ENCODE assay signal across 8 cellular contexts in the genomic region with DNA sequence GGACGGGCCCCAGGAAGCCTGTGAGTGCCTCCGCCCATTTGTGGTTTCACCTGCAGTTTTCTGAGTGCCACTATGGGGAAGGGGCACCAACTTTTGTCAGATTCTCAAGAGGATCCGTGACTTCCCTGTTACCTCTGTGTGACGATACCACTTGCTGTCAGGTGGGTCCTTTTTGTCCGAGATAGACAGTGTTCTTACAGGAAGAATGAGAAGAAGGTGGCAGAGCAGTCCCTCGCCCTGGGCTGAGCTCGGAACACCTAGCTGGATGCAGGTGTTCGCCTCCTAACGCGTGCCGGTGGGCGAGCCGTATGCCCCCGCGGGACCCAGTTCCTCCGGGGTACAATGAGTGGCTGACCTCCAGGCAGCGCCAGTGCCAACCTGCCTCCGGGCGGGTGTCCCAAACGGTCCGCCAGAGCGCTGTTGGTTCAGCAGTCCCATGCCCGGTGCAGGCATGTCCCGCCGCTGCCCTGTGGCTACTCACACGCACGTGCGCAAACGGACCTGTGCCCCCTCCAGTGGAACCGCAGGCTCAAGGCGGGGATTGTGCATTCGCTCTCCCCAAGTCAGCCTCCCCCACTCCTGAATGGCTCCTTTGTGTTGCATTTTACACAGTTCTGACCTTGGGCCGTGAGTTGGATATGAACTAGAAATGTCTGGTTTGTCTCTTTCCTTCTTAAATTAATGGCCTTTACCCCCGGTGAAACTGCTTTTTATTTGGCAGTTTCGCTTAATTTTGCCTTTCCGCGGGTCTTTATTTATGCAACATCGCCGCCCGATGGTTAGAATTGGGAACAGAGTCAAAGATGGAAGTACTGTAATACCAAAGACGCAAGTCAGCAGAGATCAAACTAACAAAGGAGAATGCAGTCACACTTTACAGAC. TPM values are rescaled to one million over a fixed set of nuclear protein-coding genes. Genes with fewer than 3 reads are reported as not detected.
DNase-seq lines count a peak whose midpoint lies in the region; ATAC-seq and TF ChIP-seq lines count a peak whose summit lies in the region.

No MANE protein-coding gene starts in this region.

- H3K36me3 ChIP-seq in left ventricle myocardium inferior (no peaks in the 10 kb centered on the region), urinary bladder (ENCODE audit: insufficient read depth) (no peaks in the 10 kb centered on the region)

- H3K4me3 ChIP-seq in left ventricle myocardium inferior, result peak overlapping the region; percentile 83
- H3K4me3 ChIP-seq in urinary bladder (ENCODE audit: low read depth, low read length), result peak overlapping the region; percentile 38

- DNase-seq in ACHN (peak; percentile 81), NCI-H128 (lab: John Stamatoyannopoulos, UW; ENCODE audit: unreplicated experiment) (peak; percentile 51), T-helper 2 cell (peak; percentile 13 to 71 (median 52)), amniotic stem cell (lab: John Stamatoyannopoulos, UW) (peak; percentile 47), left ventricle myocardium inferior (peak; percentile 71), posterior vena cava (ENCODE audit: low spot score) (peak; percentile 91)

- ATAC-seq in GM18907 (IDR thresholded peaks at IDR 0.05; ENCODE audit: unreplicated experiment), result peak; percentile 31

- in situ Hi-C loops in ACHN (cut with HindIII; ENCODE audit: low pct_ligation_motif_present, low pct_unique_long_range_greater_than_20kb, low sequenced_read_pairs), result no loop called here

- H3K27me3 ChIP-seq in left ventricle myocardium inferior (ENCODE audit: low read depth), result peaks cover 53% of the 10 kb centered on the region

- peak overlapping the region; percentile 74 for H3K27ac ChIP-seq in left ventricle myocardium inferior (replicated peaks)
- no peak overlapping the region for H3K27ac ChIP-seq in urinary bladder (ENCODE audit: low read depth)

- peaks cover 43% of the 10 kb centered on the region for H3K4me1 ChIP-seq in left ventricle myocardium inferior
- peaks cover 2% of the 10 kb centered on the region for H3K4me1 ChIP-seq in urinary bladder (ENCODE audit: insufficient read depth)

- WGBS in urinary bladder, result under 1% methylated on average over 41 of the region's 41 CpGs

- TF ChIP-seq CTCF in left ventricle myocardium inferior (IDR thresholded peaks at IDR 0.05; ENCODE audit: borderline replicate concordance), result peak; percentile 86

- no peaks in the 10 kb centered on the region for H3K9me3 ChIP-seq in left ventricle myocardium inferior (replicated peaks)

- intact Hi-C loops in left ventricle myocardium inferior (cut with micrococcal nuclease), result loop anchor here (2.0 kb wide), 1 partner anchor 184 kb away; no protein-coding TSS in a partner anchor
- intact Hi-C loops in posterior vena cava (cut with DNase I), result loop anchor here (2.0 to 10.0 kb wide), 6 partner anchors 94 to 364 kb away; no protein-coding TSS in a partner anchor

RNA-seq across cellular contexts. Expression of gene ABTB2, which starts 1.1 kb away (rescaled TPM):
- total RNA-seq in left ventricle myocardium inferior (24.7 TPM), posterior vena cava (1 to 10 TPM; 8.6 to 8.7 TPM), urinary bladder (3.2 TPM)
- 4.4 TPM for polyA plus RNA-seq in urinary bladder
